In the genomic region with DNA sequence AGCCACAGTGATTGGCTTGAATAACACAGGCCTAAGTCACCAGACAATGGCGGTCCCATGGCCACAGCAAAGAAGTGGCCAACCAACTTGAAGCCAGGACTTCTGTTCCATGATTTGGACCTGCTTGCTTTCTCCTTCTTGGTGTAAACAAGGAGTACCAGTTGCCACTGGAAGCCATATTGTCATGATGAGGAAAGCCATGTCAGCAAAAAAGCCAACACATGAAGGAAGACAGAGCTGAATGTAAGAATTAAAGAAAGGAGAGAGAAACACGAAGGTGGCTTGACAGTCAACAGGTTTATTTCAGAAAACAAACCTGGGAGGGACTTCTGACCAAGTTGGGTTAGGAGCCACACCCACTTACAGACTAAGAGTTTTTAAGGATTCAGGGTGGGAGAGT, we compare ENCODE assay signal across 3 cellular contexts.
TF ChIP-seq lines count a peak whose summit lies in the region.

No MANE protein-coding gene starts in this region.

TF ChIP-seq in A549, 52 proteins besides CTCF, POLR2A, EP300 and RAD21:
- TF ChIP-seq MAFK (IDR thresholded peaks at IDR 0.05; ENCODE audit: partially characterized antibody) (peak; percentile 92), MAZ (IDR thresholded peaks at IDR 0.05; ENCODE audit: borderline replicate concordance, low read depth, low read length) (no peak)

TF ChIP-seq in IMR-90, 13 proteins besides CTCF, POLR2A, EP300 and RAD21:
- no peak for TF ChIP-seq MAZ (IDR thresholded peaks at IDR 0.05; ENCODE audit: borderline replicate concordance, low read depth, low read length)
- peak; percentile 92 for TF ChIP-seq MAFK (IDR thresholded peaks at IDR 0.05; ENCODE audit: low read depth, low read length)
TF ChIP-seq in IMR-90: peak in this region for 1.

TF ChIP-seq in H1, 55 proteins besides CTCF, POLR2A, EP300 and RAD21:
- TF ChIP-seq MAFK (IDR thresholded peaks at IDR 0.05; ENCODE audit: low read depth, low read length) = peak; percentile 38; the same call in 1 of the 2 replicates
- TF ChIP-seq CBX8 (IDR thresholded peaks at IDR 0.05; ENCODE audit: borderline replicate concordance, low read depth, low read length) = no peak
